18 cellular contexts compared by ENCODE assay signal in genomic region chr19:53079313-53079924, GRCh38. TPM values are rescaled to one million over a fixed set of nuclear protein-coding genes. Genes with fewer than 3 reads are reported as not detected.
DNase-seq lines count a peak whose midpoint lies in the region; ATAC-seq and TF ChIP-seq lines count a peak whose summit lies in the region.
"Had no signal": no experiment of that assay in that cellular context is flagged by ENCODE, and none has a peak within 500 bp of the region (broad histone marks: within the 10 kb centered on the region; RNA-seq: fewer than 3 reads in every experiment).

No MANE protein-coding gene starts in this region.

- H3K27me3 ChIP-seq in heart left ventricle (no peaks in the 10 kb centered on the region), right atrium auricular region (no peaks in the 10 kb centered on the region)

- peak overlapping the region in 11 of 12 donors; percentile 21 to 87 (median 66) for H3K27ac ChIP-seq in heart left ventricle
- peak overlapping the region; percentile 42 to 54 for H3K27ac ChIP-seq in right atrium auricular region
- H3K27ac ChIP-seq: 22Rv1, A549, C4-2B had no signal

- no peak overlapping the region for H3K4me3 Mint-ChIP-seq in progenitor cell of endocrine pancreas (ENCODE audit: low read depth)
- no peak overlapping the region for H3K4me3 Mint-ChIP-seq in activated CD4-positive, alpha-beta memory T cell treated with anti-CD3 and anti-CD28 coated beads for 36 hours
- H3K4me3 Mint-ChIP-seq: CD4-positive, alpha-beta T cell; GM23338 had no signal

- DNase-seq in heart left ventricle, result no peak
- no peak for DNase-seq in Right ventricle myocardium inferior (ENCODE audit: missing footprints)
- DNase-seq in NCI-H2171 (lab: John Stamatoyannopoulos, UW), result peak; percentile 21
- DNase-seq in right atrium auricular region (ENCODE audit: low spot score), result no peak
- no peak for DNase-seq in progenitor cell of endocrine pancreas (ENCODE audit: low spot score, unreplicated experiment)
- no peak for DNase-seq in activated CD4-positive, alpha-beta memory T cell treated with anti-CD3 and anti-CD28 coated beads for 36 hours
- DNase-seq in OCI-M2 (lab: John Stamatoyannopoulos, UW; ENCODE audit: unreplicated experiment), result no peak
- no peak for DNase-seq in UCSD-AML1 (lab: John Stamatoyannopoulos, UW; ENCODE audit: unreplicated experiment)
- DNase-seq: AML-193; Caco-2; CD4-positive, alpha-beta T cell; GDM1; HCEC 1CT had no signal

- peaks cover 62% of the 10 kb centered on the region for H3K36me3 Mint-ChIP-seq in progenitor cell of endocrine pancreas (ENCODE audit: insufficient read depth)
- H3K36me3 Mint-ChIP-seq in activated CD4-positive, alpha-beta memory T cell treated with anti-CD3 and anti-CD28 coated beads for 36 hours, result peaks cover 99% of the 10 kb centered on the region

- peaks cover 15% of the 10 kb centered on the region for H3K9me3 Mint-ChIP-seq in progenitor cell of endocrine pancreas (ENCODE audit: low read depth)
- peaks cover 85% of the 10 kb centered on the region for H3K9me3 Mint-ChIP-seq in activated CD4-positive, alpha-beta memory T cell treated with anti-CD3 and anti-CD28 coated beads for 36 hours

- H3K36me3 ChIP-seq in heart left ventricle (peaks cover 0 to 57% (median 40%) of the 10 kb centered on the region in 9 donors), right atrium auricular region (peaks cover 25% of the 10 kb centered on the region)

- POLR2A ChIA-PET in activated CD4-positive, alpha-beta memory T cell treated with anti-CD3 and anti-CD28 coated beads for 36 hours (lab: Charles Lee), result no interaction called here

- CTCF ChIA-PET in activated CD4-positive, alpha-beta memory T cell treated with anti-CD3 and anti-CD28 coated beads for 36 hours (lab: Charles Lee), result no interaction called here

- peak overlapping the region; percentile 71 for H3K27ac Mint-ChIP-seq in progenitor cell of endocrine pancreas
- no peak overlapping the region for H3K27ac Mint-ChIP-seq in activated CD4-positive, alpha-beta memory T cell treated with anti-CD3 and anti-CD28 coated beads for 36 hours
- H3K27ac Mint-ChIP-seq: CD4-positive, alpha-beta T cell; GM23338 had no signal

- peaks cover 0 to 27% (median 11%) of the 10 kb centered on the region in 12 donors for H3K4me1 ChIP-seq in heart left ventricle
- H3K4me1 ChIP-seq in right atrium auricular region, result peaks cover 0 to 15% of the 10 kb centered on the region in 2 donors
- H3K4me1 ChIP-seq: A549, Caco-2 had no signal

- no peak for TF ChIP-seq CTCF in heart left ventricle (IDR thresholded peaks at IDR 0.05)
- TF ChIP-seq CTCF in right atrium auricular region (IDR thresholded peaks at IDR 0.05), result no peak
- no peak for TF ChIP-seq CTCF in progenitor cell of endocrine pancreas (IDR thresholded peaks at IDR 0.05; ENCODE audit: unreplicated experiment)

- peak in 2 of 4 donors; percentile 40 to 67 for ATAC-seq in heart left ventricle
- no peak for ATAC-seq in Right ventricle myocardium inferior
- ATAC-seq: A549, GM23338 had no signal

- H3K4me3 ChIP-seq in heart left ventricle (no peak overlapping the region), right atrium auricular region (no peak overlapping the region)
- H3K4me3 ChIP-seq: A549, GM23338 had no signal

- H3K4me1 Mint-ChIP-seq in progenitor cell of endocrine pancreas (ENCODE audit: low read depth), result peaks cover 4% of the 10 kb centered on the region
- H3K4me1 Mint-ChIP-seq in activated CD4-positive, alpha-beta memory T cell treated with anti-CD3 and anti-CD28 coated beads for 36 hours (ENCODE audit: low read depth), result no peaks in the 10 kb centered on the region

- WGBS in heart left ventricle, 4 donors, result 48 to 59% (median 56%) methylated on average over 8 of the region's 8 CpGs

- H3K9me3 ChIP-seq in heart left ventricle (peaks cover 0 to 50% (median 4%) of the 10 kb centered on the region in 12 donors), right atrium auricular region (peaks cover 0 to 8% of the 10 kb centered on the region in 2 donors)

- intact Hi-C loops in heart left ventricle (cut with DNase I), result loop anchor here in 9 of 10 donors (5.0 to 10.0 kb wide), 7 partner anchors 53 to 285 kb away; partner anchors contain the start of genes ZNF665 (in 8 of the 9), ZNF347 (in 2 of the 9), ZNF415 (in 1 of the 9) and ZNF525 (in 1 of the 9)
- intact Hi-C loops in Right ventricle myocardium inferior (cut with DNase I), result loop anchor here (5.0 to 10.0 kb wide), 2 partner anchors 75 to 118 kb away; partner anchors contain the start of gene ZNF347
- intact Hi-C loops in activated CD4-positive, alpha-beta memory T cell treated with anti-CD3 and anti-CD28 coated beads for 36 hours (cut with micrococcal nuclease), result no loop called here

- no peak for TF ChIP-seq POLR2A in heart left ventricle (IDR thresholded peaks at IDR 0.05)

- no peaks in the 10 kb centered on the region for H3K27me3 Mint-ChIP-seq in progenitor cell of endocrine pancreas
- no peaks in the 10 kb centered on the region for H3K27me3 Mint-ChIP-seq in activated CD4-positive, alpha-beta memory T cell treated with anti-CD3 and anti-CD28 coated beads for 36 hours
- H3K27me3 Mint-ChIP-seq: CD4-positive, alpha-beta T cell had no signal

RNA-seq across cellular contexts. Expression of gene ZNF160, which starts 23.8 kb away (rescaled TPM):
- total RNA-seq in heart left ventricle, result 10 to 100 TPM in 8 of 9 donors, 1 to 10 TPM in 1; 10.0 to 24.7 (median 17.0) TPM
- 10 to 100 TPM; 14.4 to 19.8 TPM for polyA plus RNA-seq in heart left ventricle
- total RNA-seq in Right ventricle myocardium inferior, result 16.5 TPM
- 10 to 100 TPM; 16.6 to 19.2 TPM for total RNA-seq in right atrium auricular region
- total RNA-seq in progenitor cell of endocrine pancreas, result 51.0 and 53.8 TPM in 2 replicates
- total RNA-seq in activated CD4-positive, alpha-beta memory T cell treated with anti-CD3 and anti-CD28 coated beads for 36 hours, result 10 to 100 TPM; 26.3 to 28.9 TPM

RNA-seq across cellular contexts. Expression of gene ERVV-2, which starts 34.9 kb away (rescaled TPM):
- total RNA-seq in heart left ventricle (not detected), Right ventricle myocardium inferior (not detected), right atrium auricular region (not detected), progenitor cell of endocrine pancreas (not detected in 2 replicates)
- polyA plus RNA-seq in heart left ventricle, result not detected
- not detected for total RNA-seq in activated CD4-positive, alpha-beta memory T cell treated with anti-CD3 and anti-CD28 coated beads for 36 hours
- total RNA-seq: CD4-positive, alpha-beta T cell had no signal
- polyA plus RNA-seq: A549, BJ had no signal

RNA-seq across cellular contexts. Expression of gene ZNF415, which starts 53.3 kb away (rescaled TPM):
- 10 to 100 TPM; 12.8 to 38.6 (median 21.4) TPM for total RNA-seq in heart left ventricle
- 10 to 100 TPM; 15.2 to 17.6 TPM for polyA plus RNA-seq in heart left ventricle
- 18.6 TPM for total RNA-seq in Right ventricle myocardium inferior
- total RNA-seq in right atrium auricular region, result 10 to 100 TPM; 14.1 to 24.7 TPM
- 13.6 and 18.1 TPM in 2 replicates for total RNA-seq in progenitor cell of endocrine pancreas
- under 1 TPM; 0.39 to 0.88 TPM for total RNA-seq in activated CD4-positive, alpha-beta memory T cell treated with anti-CD3 and anti-CD28 coated beads for 36 hours
- polyA plus RNA-seq: A549 had no signal
